1 cellular context compared by ENCODE assay signal in the genomic region with DNA sequence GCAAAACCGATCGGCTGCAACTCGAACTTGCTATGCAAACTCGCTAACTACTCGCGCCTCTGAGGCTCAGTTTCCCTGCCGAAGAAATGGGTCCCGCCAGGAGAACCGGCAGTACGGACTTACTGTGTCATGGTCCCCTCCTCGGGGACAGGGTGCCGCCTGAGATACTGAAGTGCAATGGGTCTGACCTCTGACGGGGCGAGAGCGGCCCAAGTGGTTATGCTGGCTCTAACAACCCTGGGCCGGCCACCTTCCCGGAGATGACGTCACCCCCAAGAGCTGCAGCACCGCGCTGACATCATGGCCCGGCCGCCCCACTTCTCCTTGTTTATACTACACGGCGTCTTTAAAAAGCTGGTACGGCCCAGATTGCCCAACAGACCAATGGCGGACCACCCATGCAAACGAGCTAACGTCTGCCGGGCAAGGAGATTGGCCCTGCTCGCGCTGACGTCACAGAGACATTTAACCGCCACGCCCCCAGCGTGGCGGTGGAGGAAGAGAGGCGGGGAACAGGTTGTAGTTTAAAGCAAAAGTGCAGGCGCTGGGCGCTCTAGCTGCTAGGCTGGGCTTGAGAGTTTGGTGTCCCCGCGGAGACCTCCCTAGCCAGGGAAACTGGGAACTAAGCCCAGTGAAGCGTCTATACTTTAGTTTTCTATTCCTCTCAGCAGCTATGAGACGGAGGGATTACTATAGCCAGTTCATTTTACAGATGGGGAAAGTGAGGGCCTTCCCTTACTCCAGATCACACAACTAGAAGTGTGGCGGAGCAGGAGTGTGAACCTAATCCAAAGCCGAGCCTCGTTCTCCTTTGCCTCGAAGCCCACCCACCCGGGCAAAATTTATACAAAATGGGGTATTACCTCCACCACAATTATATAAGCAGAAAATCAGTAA.
TF ChIP-seq lines count a peak whose summit lies in the region.

No MANE protein-coding gene starts in this region.

TF ChIP-seq in HepG2, 621 proteins besides CTCF, POLR2A, EP300 and RAD21 (continued from another document and continues in another):
- TF ChIP-seq ELF3 (CRISPR knock-in tag; IDR thresholded peaks at IDR 0.05) (no peak), SOX6 (IDR thresholded peaks at IDR 0.05) (no peak), SOX6 (CRISPR knock-in tag; IDR thresholded peaks at IDR 0.05) (no peak), ZNF431 (CRISPR knock-in tag; IDR thresholded peaks at IDR 0.05; ENCODE audit: borderline replicate concordance, low read depth) (no peak), JUN (CRISPR knock-in tag; IDR thresholded peaks at IDR 0.05) (peak; percentile 88; the same call in 1 of the 2 replicates), SP2 (CRISPR knock-in tag; IDR thresholded peaks at IDR 0.05) (peak; percentile 76), NR2C2 (CRISPR knock-in tag; IDR thresholded peaks at IDR 0.05; ENCODE audit: borderline replicate concordance) (peak; percentile 26; the same call in 1 of the 2 replicates), ZC3H4 (CRISPR knock-in tag; IDR thresholded peaks at IDR 0.05; ENCODE audit: borderline replicate concordance) (no peak), KLF6 (CRISPR knock-in tag; IDR thresholded peaks at IDR 0.05) (no peak), ZNF570 (CRISPR knock-in tag; IDR thresholded peaks at IDR 0.05; ENCODE audit: borderline replicate concordance) (no peak), SETDB1 (CRISPR knock-in tag; IDR thresholded peaks at IDR 0.05; ENCODE audit: borderline replicate concordance) (no peak), HMG20A (CRISPR knock-in tag; IDR thresholded peaks at IDR 0.05; ENCODE audit: borderline replicate concordance) (no peak), BORCS8-MEF2B (CRISPR knock-in tag; IDR thresholded peaks at IDR 0.05) (0 out of 2 replicates have a peak, but pooled peaks have one; percentile 8), ZNF792 (CRISPR knock-in tag; IDR thresholded peaks at IDR 0.05) (no peak), KDM4B (CRISPR knock-in tag; IDR thresholded peaks at IDR 0.05) (no peak), ZNF761 (CRISPR knock-in tag; conservative IDR thresholded peaks at IDR 0.05) (no peak), ZNF121 (CRISPR knock-in tag; IDR thresholded peaks at IDR 0.05) (no peak), HDAC6 (IDR thresholded peaks at IDR 0.05; ENCODE audit: low read depth, low read length) (no peak), ZNF33A (CRISPR knock-in tag; IDR thresholded peaks at IDR 0.05; ENCODE audit: borderline replicate concordance) (no peak), CBX5 (CRISPR knock-in tag; IDR thresholded peaks at IDR 0.05; ENCODE audit: borderline replicate concordance) (no peak), MTF1 (CRISPR knock-in tag; IDR thresholded peaks at IDR 0.05) (no peak), POLR2AphosphoS2 (IDR thresholded peaks at IDR 0.05; ENCODE audit: low read depth, low read length) (no peak), NCOR1 (IDR thresholded peaks at IDR 0.05; ENCODE audit: borderline replicate concordance, low read length) (peak; percentile 45; the same call in 1 of the 2 replicates), ARNT2 (CRISPR knock-in tag; IDR thresholded peaks at IDR 0.05; ENCODE audit: low read depth) (no peak), KAT8 (CRISPR knock-in tag; IDR thresholded peaks at IDR 0.05) (no peak; the same call in 1 of the 2 replicates), AGO2 (optimal IDR thresholded peaks at IDR 0.05; ENCODE audit: low read depth, low read length) (no peak), ZNF468 (CRISPR knock-in tag; IDR thresholded peaks at IDR 0.05) (no peak), ZNF878 (CRISPR knock-in tag; IDR thresholded peaks at IDR 0.05) (no peak), SAP130 (CRISPR knock-in tag; IDR thresholded peaks at IDR 0.05; ENCODE audit: low read depth) (peak; percentile 75), JARID2 (CRISPR knock-in tag; IDR thresholded peaks at IDR 0.05; ENCODE audit: insufficient replicate concordance) (no peak), SOX5 (CRISPR knock-in tag; IDR thresholded peaks at IDR 0.05; ENCODE audit: borderline replicate concordance) (no peak), REL (CRISPR knock-in tag; conservative IDR thresholded peaks at IDR 0.05) (0 out of 2 replicates have a peak, but pooled peaks have one; percentile 38), ZBTB7B (CRISPR knock-in tag; IDR thresholded peaks at IDR 0.05) (no peak; the same call in 1 of the 2 replicates), SIN3A (IDR thresholded peaks at IDR 0.05; ENCODE audit: borderline replicate concordance, low read depth, low read length) (0 out of 2 replicates have a peak, but pooled peaks have one; percentile 69), NCOA1 (CRISPR knock-in tag; IDR thresholded peaks at IDR 0.05) (no peak), HOXD1 (CRISPR knock-in tag; IDR thresholded peaks at IDR 0.05) (no peak), ZNF552 (CRISPR knock-in tag; IDR thresholded peaks at IDR 0.05; ENCODE audit: borderline replicate concordance) (no peak), KLF11 (CRISPR knock-in tag; IDR thresholded peaks at IDR 0.05) (no peak), STAG1 (CRISPR knock-in tag; IDR thresholded peaks at IDR 0.05) (no peak), SMAD9 (CRISPR knock-in tag; IDR thresholded peaks at IDR 0.05) (no peak), EEA1 (CRISPR knock-in tag; IDR thresholded peaks at IDR 0.05; ENCODE audit: borderline replicate concordance) (no peak), RARG (CRISPR knock-in tag; IDR thresholded peaks at IDR 0.05; ENCODE audit: low read depth) (no peak)
- TF ChIP-seq, protein P1, sequence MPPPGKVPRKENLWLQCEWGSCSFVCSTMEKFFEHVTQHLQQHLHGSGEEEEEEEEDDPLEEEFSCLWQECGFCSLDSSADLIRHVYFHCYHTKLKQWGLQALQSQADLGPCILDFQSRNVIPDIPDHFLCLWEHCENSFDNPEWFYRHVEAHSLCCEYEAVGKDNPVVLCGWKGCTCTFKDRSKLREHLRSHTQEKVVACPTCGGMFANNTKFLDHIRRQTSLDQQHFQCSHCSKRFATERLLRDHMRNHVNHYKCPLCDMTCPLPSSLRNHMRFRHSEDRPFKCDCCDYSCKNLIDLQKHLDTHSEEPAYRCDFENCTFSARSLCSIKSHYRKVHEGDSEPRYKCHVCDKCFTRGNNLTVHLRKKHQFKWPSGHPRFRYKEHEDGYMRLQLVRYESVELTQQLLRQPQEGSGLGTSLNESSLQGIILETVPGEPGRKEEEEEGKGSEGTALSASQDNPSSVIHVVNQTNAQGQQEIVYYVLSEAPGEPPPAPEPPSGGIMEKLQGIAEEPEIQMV (CRISPR knock-in tag; IDR thresholded peaks at IDR 0.05; ENCODE audit: low read depth) = no peak
- TF ChIP-seq, protein P2, sequence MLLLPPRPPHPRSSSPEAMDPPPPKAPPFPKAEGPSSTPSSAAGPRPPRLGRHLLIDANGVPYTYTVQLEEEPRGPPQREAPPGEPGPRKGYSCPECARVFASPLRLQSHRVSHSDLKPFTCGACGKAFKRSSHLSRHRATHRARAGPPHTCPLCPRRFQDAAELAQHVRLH (CRISPR knock-in tag; IDR thresholded peaks at IDR 0.05; ENCODE audit: borderline replicate concordance, low read depth) = no peak
- TF ChIP-seq, protein P3, sequence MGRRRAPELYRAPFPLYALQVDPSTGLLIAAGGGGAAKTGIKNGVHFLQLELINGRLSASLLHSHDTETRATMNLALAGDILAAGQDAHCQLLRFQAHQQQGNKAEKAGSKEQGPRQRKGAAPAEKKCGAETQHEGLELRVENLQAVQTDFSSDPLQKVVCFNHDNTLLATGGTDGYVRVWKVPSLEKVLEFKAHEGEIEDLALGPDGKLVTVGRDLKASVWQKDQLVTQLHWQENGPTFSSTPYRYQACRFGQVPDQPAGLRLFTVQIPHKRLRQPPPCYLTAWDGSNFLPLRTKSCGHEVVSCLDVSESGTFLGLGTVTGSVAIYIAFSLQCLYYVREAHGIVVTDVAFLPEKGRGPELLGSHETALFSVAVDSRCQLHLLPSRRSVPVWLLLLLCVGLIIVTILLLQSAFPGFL (CRISPR knock-in tag; IDR thresholded peaks at IDR 0.05) = no peak
- TF ChIP-seq, protein P4, sequence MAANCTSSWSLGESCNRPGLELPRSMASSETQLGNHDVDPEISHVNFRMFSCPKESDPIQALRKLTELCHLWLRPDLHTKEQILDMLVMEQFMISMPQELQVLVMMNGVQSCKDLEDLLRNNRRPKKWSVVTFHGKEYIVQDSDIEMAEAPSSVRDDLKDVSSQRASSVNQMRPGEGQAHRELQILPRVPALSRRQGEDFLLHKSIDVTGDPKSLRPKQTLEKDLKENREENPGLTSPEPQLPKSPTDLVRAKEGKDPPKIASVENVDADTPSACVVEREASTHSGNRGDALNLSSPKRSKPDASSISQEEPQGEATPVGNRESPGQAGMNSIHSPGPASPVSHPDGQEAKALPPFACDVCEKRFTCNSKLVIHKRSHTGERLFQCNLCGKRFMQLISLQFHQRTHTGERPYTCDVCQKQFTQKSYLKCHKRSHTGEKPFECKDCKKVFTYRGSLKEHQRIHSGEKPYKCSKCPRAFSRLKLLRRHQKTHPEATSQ (CRISPR knock-in tag; IDR thresholded peaks at IDR 0.05; ENCODE audit: borderline replicate concordance) = no peak
- TF ChIP-seq, protein P5, sequence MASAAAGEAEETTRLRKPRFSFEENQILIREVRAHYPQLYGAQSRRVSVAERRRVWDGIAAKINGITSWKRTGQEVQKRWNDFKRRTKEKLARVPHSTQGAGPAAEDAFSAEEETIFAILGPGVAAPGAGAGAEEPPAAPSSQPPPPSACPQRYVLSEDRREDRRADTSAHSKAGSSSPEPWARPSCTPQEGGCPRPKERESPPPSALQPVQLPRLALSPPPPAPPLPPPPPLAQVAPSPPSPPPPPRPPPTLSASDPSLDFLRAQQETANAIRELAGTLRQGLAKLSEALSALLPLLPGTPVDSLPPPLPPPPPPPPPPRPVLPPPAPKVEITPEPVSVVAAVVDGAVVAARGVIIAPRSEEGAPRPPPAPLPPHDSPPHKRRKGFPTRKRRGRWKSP (CRISPR knock-in tag; IDR thresholded peaks at IDR 0.05) = peak; percentile 40; the same call in 1 of the 2 replicates
- TF ChIP-seq, protein P6, sequence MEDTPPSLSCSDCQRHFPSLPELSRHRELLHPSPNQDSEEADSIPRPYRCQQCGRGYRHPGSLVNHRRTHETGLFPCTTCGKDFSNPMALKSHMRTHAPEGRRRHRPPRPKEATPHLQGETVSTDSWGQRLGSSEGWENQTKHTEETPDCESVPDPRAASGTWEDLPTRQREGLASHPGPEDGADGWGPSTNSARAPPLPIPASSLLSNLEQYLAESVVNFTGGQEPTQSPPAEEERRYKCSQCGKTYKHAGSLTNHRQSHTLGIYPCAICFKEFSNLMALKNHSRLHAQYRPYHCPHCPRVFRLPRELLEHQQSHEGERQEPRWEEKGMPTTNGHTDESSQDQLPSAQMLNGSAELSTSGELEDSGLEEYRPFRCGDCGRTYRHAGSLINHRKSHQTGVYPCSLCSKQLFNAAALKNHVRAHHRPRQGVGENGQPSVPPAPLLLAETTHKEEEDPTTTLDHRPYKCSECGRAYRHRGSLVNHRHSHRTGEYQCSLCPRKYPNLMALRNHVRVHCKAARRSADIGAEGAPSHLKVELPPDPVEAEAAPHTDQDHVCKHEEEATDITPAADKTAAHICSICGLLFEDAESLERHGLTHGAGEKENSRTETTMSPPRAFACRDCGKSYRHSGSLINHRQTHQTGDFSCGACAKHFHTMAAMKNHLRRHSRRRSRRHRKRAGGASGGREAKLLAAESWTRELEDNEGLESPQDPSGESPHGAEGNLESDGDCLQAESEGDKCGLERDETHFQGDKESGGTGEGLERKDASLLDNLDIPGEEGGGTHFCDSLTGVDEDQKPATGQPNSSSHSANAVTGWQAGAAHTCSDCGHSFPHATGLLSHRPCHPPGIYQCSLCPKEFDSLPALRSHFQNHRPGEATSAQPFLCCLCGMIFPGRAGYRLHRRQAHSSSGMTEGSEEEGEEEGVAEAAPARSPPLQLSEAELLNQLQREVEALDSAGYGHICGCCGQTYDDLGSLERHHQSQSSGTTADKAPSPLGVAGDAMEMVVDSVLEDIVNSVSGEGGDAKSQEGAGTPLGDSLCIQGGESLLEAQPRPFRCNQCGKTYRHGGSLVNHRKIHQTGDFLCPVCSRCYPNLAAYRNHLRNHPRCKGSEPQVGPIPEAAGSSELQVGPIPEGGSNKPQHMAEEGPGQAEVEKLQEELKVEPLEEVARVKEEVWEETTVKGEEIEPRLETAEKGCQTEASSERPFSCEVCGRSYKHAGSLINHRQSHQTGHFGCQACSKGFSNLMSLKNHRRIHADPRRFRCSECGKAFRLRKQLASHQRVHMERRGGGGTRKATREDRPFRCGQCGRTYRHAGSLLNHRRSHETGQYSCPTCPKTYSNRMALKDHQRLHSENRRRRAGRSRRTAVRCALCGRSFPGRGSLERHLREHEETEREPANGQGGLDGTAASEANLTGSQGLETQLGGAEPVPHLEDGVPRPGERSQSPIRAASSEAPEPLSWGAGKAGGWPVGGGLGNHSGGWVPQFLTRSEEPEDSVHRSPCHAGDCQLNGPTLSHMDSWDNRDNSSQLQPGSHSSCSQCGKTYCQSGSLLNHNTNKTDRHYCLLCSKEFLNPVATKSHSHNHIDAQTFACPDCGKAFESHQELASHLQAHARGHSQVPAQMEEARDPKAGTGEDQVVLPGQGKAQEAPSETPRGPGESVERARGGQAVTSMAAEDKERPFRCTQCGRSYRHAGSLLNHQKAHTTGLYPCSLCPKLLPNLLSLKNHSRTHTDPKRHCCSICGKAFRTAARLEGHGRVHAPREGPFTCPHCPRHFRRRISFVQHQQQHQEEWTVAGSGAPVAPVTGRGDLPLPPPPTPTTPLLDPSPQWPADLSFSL (CRISPR knock-in tag; IDR thresholded peaks at IDR 0.05) = no peak
- TF ChIP-seq, protein P7, sequence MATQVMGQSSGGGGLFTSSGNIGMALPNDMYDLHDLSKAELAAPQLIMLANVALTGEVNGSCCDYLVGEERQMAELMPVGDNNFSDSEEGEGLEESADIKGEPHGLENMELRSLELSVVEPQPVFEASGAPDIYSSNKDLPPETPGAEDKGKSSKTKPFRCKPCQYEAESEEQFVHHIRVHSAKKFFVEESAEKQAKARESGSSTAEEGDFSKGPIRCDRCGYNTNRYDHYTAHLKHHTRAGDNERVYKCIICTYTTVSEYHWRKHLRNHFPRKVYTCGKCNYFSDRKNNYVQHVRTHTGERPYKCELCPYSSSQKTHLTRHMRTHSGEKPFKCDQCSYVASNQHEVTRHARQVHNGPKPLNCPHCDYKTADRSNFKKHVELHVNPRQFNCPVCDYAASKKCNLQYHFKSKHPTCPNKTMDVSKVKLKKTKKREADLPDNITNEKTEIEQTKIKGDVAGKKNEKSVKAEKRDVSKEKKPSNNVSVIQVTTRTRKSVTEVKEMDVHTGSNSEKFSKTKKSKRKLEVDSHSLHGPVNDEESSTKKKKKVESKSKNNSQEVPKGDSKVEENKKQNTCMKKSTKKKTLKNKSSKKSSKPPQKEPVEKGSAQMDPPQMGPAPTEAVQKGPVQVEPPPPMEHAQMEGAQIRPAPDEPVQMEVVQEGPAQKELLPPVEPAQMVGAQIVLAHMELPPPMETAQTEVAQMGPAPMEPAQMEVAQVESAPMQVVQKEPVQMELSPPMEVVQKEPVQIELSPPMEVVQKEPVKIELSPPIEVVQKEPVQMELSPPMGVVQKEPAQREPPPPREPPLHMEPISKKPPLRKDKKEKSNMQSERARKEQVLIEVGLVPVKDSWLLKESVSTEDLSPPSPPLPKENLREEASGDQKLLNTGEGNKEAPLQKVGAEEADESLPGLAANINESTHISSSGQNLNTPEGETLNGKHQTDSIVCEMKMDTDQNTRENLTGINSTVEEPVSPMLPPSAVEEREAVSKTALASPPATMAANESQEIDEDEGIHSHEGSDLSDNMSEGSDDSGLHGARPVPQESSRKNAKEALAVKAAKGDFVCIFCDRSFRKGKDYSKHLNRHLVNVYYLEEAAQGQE (IDR thresholded peaks at IDR 0.05; ENCODE audit: borderline replicate concordance in 1 of 2, low read depth in 1 of 2, low read length in 2 of 2) = no peak
